Comparison of ENCODE assay signal across 19 cellular contexts in the genomic region with DNA sequence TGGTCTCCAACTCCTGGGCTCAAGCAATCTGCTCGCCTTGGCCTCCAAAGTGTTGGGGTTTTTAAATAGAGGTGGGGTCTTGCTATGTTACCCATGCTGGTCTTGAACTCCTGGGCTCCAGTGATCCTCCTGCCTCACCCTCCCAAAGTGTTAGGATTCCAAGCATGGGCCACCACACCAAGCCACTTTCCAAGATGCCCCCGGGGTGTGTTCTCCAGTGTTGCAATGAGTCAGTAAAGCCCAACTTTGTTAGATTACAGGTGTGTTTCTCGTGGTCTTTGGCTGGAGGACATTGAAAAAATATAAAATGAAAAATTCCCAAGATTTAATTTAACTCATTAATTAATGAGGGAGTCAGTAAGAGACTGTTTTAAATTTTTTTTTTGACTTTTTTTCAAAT. TPM values are rescaled to one million over a fixed set of nuclear protein-coding genes. Genes with fewer than 3 reads are reported as not detected.
DNase-seq lines count a peak whose midpoint lies in the region; ATAC-seq and TF ChIP-seq lines count a peak whose summit lies in the region.
"Had no signal": no experiment of that assay in that cellular context is flagged by ENCODE, and none has a peak within 500 bp of the region (broad histone marks: within the 10 kb centered on the region; RNA-seq: fewer than 3 reads in every experiment).

No MANE protein-coding gene starts in this region.

- peaks cover 34% of the 10 kb centered on the region for H3K4me1 Mint-ChIP-seq in Caco-2 (ENCODE audit: low read depth, unreplicated experiment)
- H3K4me1 Mint-ChIP-seq in central memory CD8-positive, alpha-beta T cell = peaks cover 5% of the 10 kb centered on the region

- H4K91ac ChIP-seq in trophoblast cell (ENCODE audit: low read depth, low read length) = no peak overlapping the region

- intact Hi-C loops in Caco-2 (cut with micrococcal nuclease; ENCODE audit: unreplicated experiment) = no loop called here
- intact Hi-C loops in transverse colon (cut with DNase I; ENCODE audit: low total_unique reads) = no loop called here

- peaks cover 22% of the 10 kb centered on the region for H3K4me1 ChIP-seq in Caco-2
- peaks cover 0 to 6% of the 10 kb centered on the region in 2 experiments for H3K4me1 ChIP-seq in trophoblast cell (ENCODE audit: control insufficient read depth in 1 of 2, insufficient read depth in 2 of 2, low read length in 2 of 2)
- H3K4me1 ChIP-seq in transverse colon = peaks cover 0 to 11% (median 4%) of the 10 kb centered on the region in 4 donors

- H3K4me2 ChIP-seq in trophoblast cell (ENCODE audit: low read length) = no peak overlapping the region

- H3K27ac ChIP-seq in 22Rv1 = peak overlapping the region; percentile 92
- H3K27ac ChIP-seq in trophoblast cell (ENCODE audit: low read depth, low read length) = no peak overlapping the region
- no peak overlapping the region for H3K27ac ChIP-seq in transverse colon
- H3K27ac ChIP-seq: HL-60 had no signal

- no peak for TF ChIP-seq POLR2A in transverse colon (IDR thresholded peaks at IDR 0.05)

- CTCF ChIA-PET in Caco-2 (lab: Charles Lee) = no interaction called here

- H3K4ac ChIP-seq in trophoblast cell (ENCODE audit: low read depth, low read length) = no peak overlapping the region

- no peak overlapping the region for H4K8ac ChIP-seq in trophoblast cell (ENCODE audit: low read depth, low read length)

- no peak overlapping the region for H2BK12ac ChIP-seq in trophoblast cell (ENCODE audit: low read length)

- H3K23ac ChIP-seq in trophoblast cell (ENCODE audit: low read length) = no peak overlapping the region

- no TSS peak for BruUV-seq in Caco-2 (replicated peaks; lab: Mats Ljungman, UMichigan)

- H2BK5ac ChIP-seq in trophoblast cell (ENCODE audit: low read depth, low read length, poor library complexity) = no peak overlapping the region

- H2AK5ac ChIP-seq in trophoblast cell (ENCODE audit: low read length) = no peak overlapping the region

- no peak overlapping the region for H3K9ac ChIP-seq in trophoblast cell (ENCODE audit: low read length)

- no peak overlapping the region for H4K12ac ChIP-seq in trophoblast cell (ENCODE audit: low read depth, low read length)

- no peaks in the 10 kb centered on the region for H3K79me2 ChIP-seq in trophoblast cell (ENCODE audit: control insufficient read depth, insufficient read depth, low read length, poor library complexity)

- no peak for DNase-seq in Caco-2
- no peak for DNase-seq in central memory CD8-positive, alpha-beta T cell (ENCODE audit: low spot score in 2 of 2)
- peak; percentile 20 to 67 for DNase-seq in trophoblast cell
- DNase-seq in transverse colon = no peak
- no peak for DNase-seq in HCEC 1CT
- DNase-seq: CD4-positive, CD25-positive, alpha-beta regulatory T cell; DMS79; H9; NCI-H1417; NCI-H187 treated with DMSO at 0.1 percent for 48 hours; NCI-H446; NCI-H69; NK-92 treated with Interleukin-12 subunit alpha and Interleukin-12 subunit beta, amount 100 ng/mL, for 24 hours; RPMI8226 had no signal

- no peak overlapping the region for H3K14ac ChIP-seq in trophoblast cell (ENCODE audit: low read length)

- no peak for TF ChIP-seq EP300 in transverse colon (IDR thresholded peaks at IDR 0.05; ENCODE audit: low read depth)

- H3K27me3 ChIP-seq in Caco-2 (replicated peaks; ENCODE audit: control insufficient read depth, insufficient read depth, low read length) = no peaks in the 10 kb centered on the region
- no peaks in the 10 kb centered on the region for H3K27me3 ChIP-seq in trophoblast cell (ENCODE audit: insufficient read depth, low read length)
- H3K27me3 ChIP-seq in transverse colon = no peaks in the 10 kb centered on the region

- H3K36me3 Mint-ChIP-seq in Caco-2 (ENCODE audit: insufficient read depth, unreplicated experiment) = peaks cover 6% of the 10 kb centered on the region
- H3K36me3 Mint-ChIP-seq in central memory CD8-positive, alpha-beta T cell (ENCODE audit: insufficient read depth) = peaks cover 48% of the 10 kb centered on the region

- no peaks in the 10 kb centered on the region for H3K9me3 Mint-ChIP-seq in Caco-2 (ENCODE audit: unreplicated experiment)
- no peaks in the 10 kb centered on the region for H3K9me3 Mint-ChIP-seq in central memory CD8-positive, alpha-beta T cell
- H3K9me3 Mint-ChIP-seq: H9 had no signal

- no peak overlapping the region for H2BK120ac ChIP-seq in trophoblast cell (ENCODE audit: insufficient read depth, low read length, poor library complexity)

- H3K36me3 ChIP-seq in Caco-2 (ENCODE audit: control insufficient read depth, insufficient read depth, low read length) (no peaks in the 10 kb centered on the region), trophoblast cell (ENCODE audit: control insufficient read depth in 1 of 2, insufficient read depth in 2 of 2, low read length in 2 of 2) (peaks cover 45 to 64% of the 10 kb centered on the region in 2 experiments), transverse colon (peaks cover 0 to 30% (median 7%) of the 10 kb centered on the region in 4 donors)

- no peak overlapping the region for H3K18ac ChIP-seq in trophoblast cell (ENCODE audit: low read length)

- no peaks in the 10 kb centered on the region for H3K9me3 ChIP-seq in Caco-2
- peaks cover 1% of the 10 kb centered on the region for H3K9me3 ChIP-seq in trophoblast cell (ENCODE audit: insufficient read depth, low read depth, low read length)
- H3K9me3 ChIP-seq in transverse colon = no peaks in the 10 kb centered on the region

- H3K27ac Mint-ChIP-seq in Caco-2 (ENCODE audit: unreplicated experiment) = peak overlapping the region; percentile 13
- H3K27ac Mint-ChIP-seq in central memory CD8-positive, alpha-beta T cell (ENCODE audit: low read depth) = peak overlapping the region; percentile 25

- ATAC-seq in central memory CD8-positive, alpha-beta T cell (replicated peaks; ENCODE audit: extremely low read depth, poor library complexity, severe bottlenecking) = no peak
- no peak for ATAC-seq in GM19023 (IDR thresholded peaks at IDR 0.05; ENCODE audit: unreplicated experiment)

- in situ Hi-C loops in transverse colon (cut with MboI; ENCODE audit: low pct_ligation_motif_present in 1 of 4, low pct_unique_long_range_greater_than_20kb in 1 of 4, low sequenced_read_pairs in 3 of 4) = loop anchor here in 3 of 4 donors (5.0 to 25.0 kb wide), 2 partner anchors 150 to 400 kb away; a partner anchor contains a TSS

- POLR2A ChIA-PET in Caco-2 (lab: Charles Lee) = no interaction called here

- H3K27me3 Mint-ChIP-seq in Caco-2 (ENCODE audit: insufficient read depth, unreplicated experiment) = no peaks in the 10 kb centered on the region
- H3K27me3 Mint-ChIP-seq in central memory CD8-positive, alpha-beta T cell = no peaks in the 10 kb centered on the region
- H3K27me3 Mint-ChIP-seq: CD4-positive, CD25-positive, alpha-beta regulatory T cell had no signal

- no peaks in the 10 kb centered on the region for H3K79me1 ChIP-seq in trophoblast cell (ENCODE audit: low read length)

- H3K4me3 ChIP-seq in Caco-2 (ENCODE audit: low read depth, low read length) = no peak overlapping the region
- no peak overlapping the region for H3K4me3 ChIP-seq in trophoblast cell (ENCODE audit: low read depth, low read length)
- no peak overlapping the region for H3K4me3 ChIP-seq in transverse colon

- no CpG with 5 or more reads among the region's 3 CpGs for WGBS in trophoblast cell (ENCODE audit: extremely low coverage, insufficient coverage, insufficient read length)
- WGBS in transverse colon (ENCODE audit: low coverage in 1 of 2), 2 donors = 94 to 95% methylated on average over 2 to 3 of the region's 3 CpGs

- no peak overlapping the region for H3K4me3 Mint-ChIP-seq in Caco-2 (ENCODE audit: unreplicated experiment)
- no peak overlapping the region for H3K4me3 Mint-ChIP-seq in central memory CD8-positive, alpha-beta T cell
- H3K4me3 Mint-ChIP-seq: CD4-positive, CD25-positive, alpha-beta regulatory T cell; H9 had no signal

- H2AFZ ChIP-seq in trophoblast cell (ENCODE audit: insufficient read depth, low read length, poor library complexity) = no peak overlapping the region

- TF ChIP-seq CTCF in 22Rv1 (IDR thresholded peaks at IDR 0.05) = no peak
- no peak for TF ChIP-seq CTCF in Caco-2 (IDR thresholded peaks at IDR 0.05; ENCODE audit: insufficient read depth in 1 of 2, low read depth in 1 of 2, low read length in 1 of 2, severe bottlenecking in 1 of 2, unreplicated experiment in 1 of 2)
- no peak for TF ChIP-seq CTCF in transverse colon (IDR thresholded peaks at IDR 0.05)

RNA-seq across cellular contexts. Expression of a gene that starts 29.2 kb away (rescaled TPM):
- 0.57 and 0.60 TPM in 2 replicates for total RNA-seq in Caco-2 (2022)
- polyA plus RNA-seq in trophoblast cell (2013) = 0.07 and 0.10 TPM in 2 replicates
- 100 to 1,000 TPM in 2 of 4 donors, 10 to 100 TPM in 2; 18.9 to 241 (median 78.9) TPM for total RNA-seq in transverse colon
- total RNA-seq: CD4-positive, CD25-positive, alpha-beta regulatory T cell; G401; H9; OCI-LY7 had no signal

Comparison
In these comparisons a context has a peak if more than half of its experiments do, and no peak if none do; other contexts are left out.
1. DNase-seq: peak in trophoblast cell (2 of 2); none in Caco-2 (0 of 2), central memory CD8-positive, alpha-beta T cell (0 of 2), transverse colon (single experiment) and HCEC 1CT (single experiment).
2. RNA of a gene that starts 29.2 kb away (total RNA-seq): 18.9 to 241 TPM in transverse colon; 0.57 to 0.60 TPM in Caco-2; every median in the first group is over 10 times any median in the second.